ENCODE assay signal across 8 cellular contexts in the genomic region with DNA sequence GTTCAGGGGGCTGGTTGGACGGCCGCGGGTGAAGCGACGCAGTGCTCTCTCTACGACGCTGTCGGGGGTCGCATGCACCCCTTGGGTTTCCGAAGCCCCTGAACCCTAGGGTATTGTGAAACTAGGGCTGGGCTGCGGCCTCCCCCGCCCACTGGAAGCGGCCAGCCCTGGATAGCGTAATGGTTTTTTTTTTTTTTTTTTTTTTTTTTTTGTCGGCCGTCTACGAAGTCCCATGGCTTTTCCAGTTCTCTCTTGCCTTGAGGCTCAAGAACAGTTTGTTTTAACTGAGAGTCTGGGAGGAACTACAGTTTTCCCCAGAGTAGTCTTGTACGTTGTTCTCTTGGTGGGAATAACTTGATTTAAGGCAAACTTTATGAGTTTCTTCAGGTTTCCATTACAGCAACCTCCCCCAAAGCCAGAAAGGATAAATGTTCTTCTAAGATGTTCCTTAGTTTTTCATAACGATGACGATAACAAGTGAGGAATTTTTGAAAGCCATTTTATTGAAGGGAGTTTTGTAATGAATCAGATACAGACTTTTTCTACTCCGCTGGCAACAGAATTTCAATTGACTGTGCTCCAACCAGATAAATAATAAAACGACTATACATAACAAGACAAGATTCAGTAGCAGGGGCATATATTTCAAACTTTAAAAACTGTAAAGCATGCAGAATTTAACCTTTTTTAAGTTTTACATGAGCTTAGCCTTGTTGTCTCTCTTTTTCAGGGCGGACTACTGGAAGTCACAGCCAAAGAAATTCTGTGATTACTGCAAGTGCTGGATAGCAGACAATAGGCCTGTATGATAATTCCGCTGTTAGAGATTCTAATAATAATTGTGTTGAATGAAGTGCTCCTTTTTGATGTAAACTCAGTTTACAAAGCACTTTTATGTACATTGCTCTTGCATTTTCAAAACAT. TPM values are rescaled to one million over a fixed set of nuclear protein-coding genes. Genes with fewer than 3 reads are reported as not detected.
DNase-seq lines count a peak whose midpoint lies in the region; ATAC-seq and TF ChIP-seq lines count a peak whose summit lies in the region.

No MANE protein-coding gene starts in this region.

- peaks cover 22% of the 10 kb centered on the region for H3K4me1 ChIP-seq in CD4-positive, CD25-positive, alpha-beta regulatory T cell (ENCODE audit: control insufficient read depth, insufficient read depth, low read length, poor library complexity, severe bottlenecking)
- H3K4me1 ChIP-seq in endocrine pancreas (ENCODE audit: control insufficient read depth, insufficient read depth, low read length): peaks cover 38% of the 10 kb centered on the region
- peaks cover 0 to 7% of the 10 kb centered on the region in 2 donors for H3K4me1 ChIP-seq in aorta (ENCODE audit: control insufficient read depth in 1 of 2, insufficient read depth in 2 of 2, low read length in 2 of 2)

- ATAC-seq in CD4-positive, CD25-positive, alpha-beta regulatory T cell (ENCODE audit: low read depth in 2 of 2): peak in 1 of 2 donors; percentile 4
- ATAC-seq in GM19324 (IDR thresholded peaks at IDR 0.05; ENCODE audit: low FRiP score, unreplicated experiment) (peak; percentile 32), HG03196 (IDR thresholded peaks at IDR 0.05; ENCODE audit: unreplicated experiment) (peak; percentile 21), aorta (ENCODE audit: low FRiP score) (peak; percentile 81)

- H3K27ac Mint-ChIP-seq in CD4-positive, CD25-positive, alpha-beta regulatory T cell: peak overlapping the region; percentile 99 to 100 (median 99)
- peak overlapping the region; percentile 100 for H3K27ac Mint-ChIP-seq in mesothelial cell of epicardium

- H3K9me3 ChIP-seq in CD4-positive, CD25-positive, alpha-beta regulatory T cell (ENCODE audit: control insufficient read depth in 2 of 2, low read length in 2 of 2): no peaks in the 10 kb centered on the region
- H3K9me3 ChIP-seq in endocrine pancreas (ENCODE audit: control insufficient read depth, low read length) (no peaks in the 10 kb centered on the region), aorta (ENCODE audit: control insufficient read depth, low read length) (no peaks in the 10 kb centered on the region)

- peak overlapping the region; percentile 99 for H3K4me3 Mint-ChIP-seq in CD4-positive, CD25-positive, alpha-beta regulatory T cell
- H3K4me3 Mint-ChIP-seq in mesothelial cell of epicardium: peak overlapping the region; percentile 99

- H3K9me3 Mint-ChIP-seq in CD4-positive, CD25-positive, alpha-beta regulatory T cell: peaks cover 0 to 3% (median 0%) of the 10 kb centered on the region in 7 donors
- H3K9me3 Mint-ChIP-seq in mesothelial cell of epicardium: no peaks in the 10 kb centered on the region

- H3K36me3 ChIP-seq in CD4-positive, CD25-positive, alpha-beta regulatory T cell (ENCODE audit: control insufficient read depth, insufficient read depth, low read length): peaks cover 21% of the 10 kb centered on the region
- H3K36me3 ChIP-seq in endocrine pancreas (ENCODE audit: control insufficient read depth, insufficient read depth, low read length) (peaks cover 2% of the 10 kb centered on the region), aorta (ENCODE audit: control insufficient read depth in 1 of 2, insufficient read depth in 2 of 2, low read length in 1 of 2) (no peaks in the 10 kb centered on the region)

- H3K27me3 ChIP-seq in CD4-positive, CD25-positive, alpha-beta regulatory T cell (ENCODE audit: control insufficient read depth, insufficient read depth, low read length): no peaks in the 10 kb centered on the region
- H3K27me3 ChIP-seq in endocrine pancreas (ENCODE audit: control insufficient read depth, insufficient read depth, low read length): no peaks in the 10 kb centered on the region
- H3K27me3 ChIP-seq in aorta (ENCODE audit: control insufficient read depth in 1 of 2, insufficient read depth in 2 of 2, low read length in 1 of 2): no peaks in the 10 kb centered on the region

- H3K9ac ChIP-seq in endocrine pancreas (ENCODE audit: control insufficient read depth, insufficient read depth, low read length): peak overlapping the region; percentile 97

- peaks cover 17% of the 10 kb centered on the region for H3K36me3 Mint-ChIP-seq in CD4-positive, CD25-positive, alpha-beta regulatory T cell
- peaks cover 4% of the 10 kb centered on the region for H3K36me3 Mint-ChIP-seq in mesothelial cell of epicardium

- no peak for TF ChIP-seq CTCF in mesothelial cell of epicardium (IDR thresholded peaks at IDR 0.05; ENCODE audit: unreplicated experiment)

- intact Hi-C loops in aorta (cut with DNase I): loop anchor here in 1 of 2 donors (5.0 to 10.0 kb wide), 3 partner anchors 70 to 140 kb away; partner anchors contain the start of genes KBTBD6 and KBTBD7

- H3K4me1 Mint-ChIP-seq in CD4-positive, CD25-positive, alpha-beta regulatory T cell: peaks cover 40 to 83% (median 50%) of the 10 kb centered on the region in 4 donors
- H3K4me1 Mint-ChIP-seq in mesothelial cell of epicardium: peaks cover 64% of the 10 kb centered on the region

- peak overlapping the region; percentile 84 for H3K4me3 ChIP-seq in CD4-positive, CD25-positive, alpha-beta regulatory T cell (ENCODE audit: low read depth, low read length)
- peak overlapping the region; percentile 97 for H3K4me3 ChIP-seq in endocrine pancreas (ENCODE audit: control insufficient read depth, insufficient read depth, low read length)
- H3K4me3 ChIP-seq in aorta (ENCODE audit: low read length in 2 of 2): peak overlapping the region; percentile 36 to 97

- peak overlapping the region; percentile 77 for H3K27ac ChIP-seq in CD4-positive, CD25-positive, alpha-beta regulatory T cell (ENCODE audit: insufficient read depth, low read length, poor library complexity, severe bottlenecking)
- H3K27ac ChIP-seq in aorta (ENCODE audit: low read depth in 1 of 2, low read length in 2 of 2): peak overlapping the region; percentile 94 to 96

- peaks cover 20% of the 10 kb centered on the region for H3K27me3 Mint-ChIP-seq in CD4-positive, CD25-positive, alpha-beta regulatory T cell
- H3K27me3 Mint-ChIP-seq in mesothelial cell of epicardium (ENCODE audit: low read depth): no peaks in the 10 kb centered on the region

- DNase-seq in CD4-positive, CD25-positive, alpha-beta regulatory T cell: no peak
- DNase-seq in SIG-M5 (lab: John Stamatoyannopoulos, UW) (peak; percentile 56), mesothelial cell of epicardium (ENCODE audit: low spot score in 2 of 2, unreplicated experiment in 2 of 2) (no peak), aorta (no peak), NAMALWA (ENCODE audit: low spot score) (no peak)

- WGBS in aorta, 2 donors: 1% methylated on average over 21 to 24 of the region's 24 CpGs

RNA-seq across cellular contexts. Expression of gene WBP4, which starts 0.9 kb away (rescaled TPM):
- total RNA-seq in CD4-positive, CD25-positive, alpha-beta regulatory T cell: 5.6 TPM
- 1 to 10 TPM; 3.0 to 3.8 (median 3.4) TPM for polyA plus RNA-seq in CD4-positive, CD25-positive, alpha-beta regulatory T cell
- total RNA-seq in mesothelial cell of epicardium (9.2 to 9.5 TPM (median 9.4 TPM) in 3 replicates), aorta (10 to 100 TPM; 11.2 to 14.3 TPM)
- polyA plus RNA-seq in aorta: 10 to 100 TPM in 1 of 2 donors, 1 to 10 TPM in 1; 9.9 to 17.9 TPM

RNA-seq across cellular contexts. Expression of gene ELF1, which starts 43.1 kb away (rescaled TPM):
- 285 TPM for total RNA-seq in CD4-positive, CD25-positive, alpha-beta regulatory T cell
- 100 to 1,000 TPM; 122 to 178 (median 141) TPM for polyA plus RNA-seq in CD4-positive, CD25-positive, alpha-beta regulatory T cell
- total RNA-seq in mesothelial cell of epicardium (76.9 to 78.0 TPM (median 77.4 TPM) in 3 replicates), aorta (10 to 100 TPM; 71.6 to 77.0 TPM)
- 10 to 100 TPM; 23.0 to 23.7 TPM for polyA plus RNA-seq in aorta
